Comparison of ENCODE assay signal across 27 cellular contexts in genomic region chr1:81020506-81020905, GRCh38.
"Had no signal": no experiment of that assay in that cellular context is flagged by ENCODE, and none has a peak within 500 bp of the region (broad histone marks: within the 10 kb centered on the region; RNA-seq: fewer than 3 reads in every experiment).

No MANE protein-coding gene starts in this region.

- H3K36me3 Mint-ChIP-seq: mesothelial cell of epicardium; naive B cell; natural killer cell treated with Interleukin-12 subunit alpha and Interleukin-12 subunit beta and Interleukin-15 and Interleukin-18, amount 100 ng/mL, for 72 hours; stimulated activated naive B cell treated with anti-CD40 and anti-IgM and Interleukin-4, amounts not matched to agents 10 μg/mL and 1 μg/mL and 100 μg/mL, for 72 hours had no signal

- H3K9me3 ChIP-seq: left ventricle myocardium inferior, neutrophil, right atrium auricular region, right lobe of liver, stomach, testis, thyroid gland, transverse colon, upper lobe of left lung, vagina had no signal

- H3K4me3 ChIP-seq: left ventricle myocardium inferior, lung, right atrium auricular region, right lobe of liver, stomach, testis, thyroid gland, transverse colon, upper lobe of left lung, vagina had no signal

- H3K4me1 Mint-ChIP-seq: immature natural killer cell; naive B cell; neural crest cell; stimulated activated naive B cell treated with anti-CD40 and anti-IgM and Interleukin-4, amounts not matched to agents 10 μg/mL and 1 μg/mL and 100 μg/mL, for 72 hours had no signal

- H3K27ac Mint-ChIP-seq: immature natural killer cell; mesothelial cell of epicardium; naive B cell; natural killer cell treated with Interleukin-12 subunit alpha and Interleukin-12 subunit beta and Interleukin-15 and Interleukin-18, amount 100 ng/mL, for 72 hours; progenitor cell of endocrine pancreas; stimulated activated naive B cell treated with anti-CD40 and anti-IgM and Interleukin-4, amounts not matched to agents 10 μg/mL and 1 μg/mL and 100 μg/mL, for 72 hours had no signal

- H3K4me3 Mint-ChIP-seq: immature natural killer cell; mesothelial cell of epicardium; naive B cell; natural killer cell treated with Interleukin-12 subunit alpha and Interleukin-12 subunit beta and Interleukin-15 and Interleukin-18, amount 100 ng/mL, for 72 hours; neural crest cell; stimulated activated naive B cell treated with anti-CD40 and anti-IgM and Interleukin-4, amounts not matched to agents 10 μg/mL and 1 μg/mL and 100 μg/mL, for 72 hours had no signal

- H3K27ac ChIP-seq: left ventricle myocardium inferior, neutrophil, parathyroid adenoma, right atrium auricular region, right lobe of liver, stomach, testis, thyroid gland, transverse colon, upper lobe of left lung, vagina had no signal

- H3K27me3 Mint-ChIP-seq: naive B cell; natural killer cell treated with Interleukin-12 subunit alpha and Interleukin-12 subunit beta and Interleukin-15 and Interleukin-18, amount 100 ng/mL, for 72 hours; progenitor cell of endocrine pancreas; stimulated activated naive B cell treated with anti-CD40 and anti-IgM and Interleukin-4, amounts not matched to agents 10 μg/mL and 1 μg/mL and 100 μg/mL, for 72 hours had no signal

- ATAC-seq: natural killer cell treated with Interleukin-12 subunit alpha and Interleukin-12 subunit beta and Interleukin-15 and Interleukin-18, amount 100 ng/mL, for 72 hours; right lobe of liver; stimulated activated naive B cell treated with anti-CD40 and anti-IgM and Interleukin-4, amounts not matched to agents 10 μg/mL and 1 μg/mL and 100 μg/mL, for 72 hours; stimulated activated naive CD8-positive, alpha-beta T cell treated with anti-CD3 and anti-CD28 coated beads, Interleukin-15, Interleukin-2, amounts not matched to agents 100 U/mL and 50 U/mL, for 24 hours had no signal

- H3K36me3 ChIP-seq: left ventricle myocardium inferior, neutrophil, right atrium auricular region, right lobe of liver, stomach, thyroid gland, transverse colon, upper lobe of left lung, vagina had no signal

- DNase-seq: hypothalamus; immature natural killer cell; left ventricle myocardium inferior; mesendoderm; naive B cell; occipital lobe; right lobe of liver; stimulated activated CD4-positive, alpha-beta T cell treated with anti-CD3 and anti-CD28 coated beads, Interleukin-12 subunit alpha, Interleukin-12 subunit beta, amount 100 ng/mL, for 4 hours; stimulated activated CD4-positive, alpha-beta T cell treated with anti-CD3 and anti-CD28 coated beads, Interleukin-15, amount 100 ng/mL, for 24 hours; stimulated activated CD4-positive, alpha-beta T cell treated with anti-CD3 and anti-CD28 coated beads, Interleukin-2, amount 100 ng/mL, for 24 hours; stimulated activated CD4-positive, alpha-beta T cell treated with anti-CD3 and anti-CD28 coated beads, Interleukin-4, amount 100 ng/mL, for 1 hour; stimulated activated naive B cell treated with anti-CD40 and anti-IgM and Interleukin-4, amounts not matched to agents 10 μg/mL and 1 μg/mL and 100 μg/mL, for 72 hours; stimulated activated naive CD8-positive, alpha-beta T cell treated with anti-CD3 and anti-CD28 coated beads, Interleukin-15, Interleukin-2, amounts not matched to agents 100 U/mL and 50 U/mL, for 24 hours; stomach; testis; thyroid gland; transverse colon; upper lobe of left lung had no signal

- H3K4me1 ChIP-seq: left ventricle myocardium inferior, parathyroid adenoma, right atrium auricular region, right lobe of liver, stomach, testis, thyroid gland, transverse colon, upper lobe of left lung, vagina had no signal
